1 cellular context compared by ENCODE assay signal in the genomic region with DNA sequence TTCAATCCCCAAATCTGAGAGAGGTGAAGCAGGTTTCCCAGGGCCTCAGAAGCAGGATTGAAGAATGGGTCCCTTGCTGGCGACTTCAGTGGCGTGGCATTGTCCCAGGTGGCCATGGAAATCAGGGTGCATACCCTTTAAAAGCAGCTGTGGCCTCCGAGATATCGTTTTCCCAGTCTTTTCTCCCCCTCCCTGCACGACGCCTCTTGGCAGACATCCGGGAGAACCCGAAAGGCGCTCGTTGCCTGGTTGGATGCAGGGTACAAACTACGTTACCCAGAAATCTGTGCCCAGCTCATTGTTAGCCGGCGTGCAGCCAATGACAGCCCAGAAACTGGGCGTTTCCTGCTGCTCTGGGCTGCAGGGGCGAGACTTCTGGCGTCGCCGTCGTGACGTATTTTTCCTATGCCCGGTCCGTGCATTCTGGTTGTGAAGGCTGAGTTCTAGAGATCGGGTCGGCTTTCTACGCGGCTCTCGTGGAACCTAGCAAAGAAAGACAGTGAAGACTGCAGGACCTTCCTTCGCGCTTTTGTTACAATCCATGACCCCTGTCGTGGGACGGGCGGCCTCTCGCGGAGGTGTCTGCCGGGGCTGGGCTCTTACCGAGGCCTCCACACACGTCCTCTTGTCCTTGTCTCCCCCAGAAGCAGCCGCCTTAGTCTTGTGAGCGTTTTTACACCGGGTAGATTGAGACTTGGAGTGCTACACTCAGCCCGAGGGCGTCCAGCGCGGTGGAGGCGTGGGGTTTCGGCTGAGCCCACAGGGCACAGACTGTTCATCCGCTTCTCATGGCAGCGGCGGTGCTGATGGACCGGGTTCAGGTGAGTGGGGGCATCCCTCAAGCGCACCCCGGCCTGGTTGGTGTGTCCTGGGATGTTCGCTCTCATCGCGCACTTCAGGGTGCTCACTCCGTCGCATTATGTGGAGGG.
TF ChIP-seq lines count a peak whose summit lies in the region.

A gene (plus strand): TSS at position 395 of the 929 bp plus-strand sequence. CDS start 394 bp downstream, at position 789.

TF ChIP-seq in GM23338, 12 proteins besides CTCF, POLR2A, EP300 and RAD21 (continued from another document):
- TF ChIP-seq, protein P1, sequence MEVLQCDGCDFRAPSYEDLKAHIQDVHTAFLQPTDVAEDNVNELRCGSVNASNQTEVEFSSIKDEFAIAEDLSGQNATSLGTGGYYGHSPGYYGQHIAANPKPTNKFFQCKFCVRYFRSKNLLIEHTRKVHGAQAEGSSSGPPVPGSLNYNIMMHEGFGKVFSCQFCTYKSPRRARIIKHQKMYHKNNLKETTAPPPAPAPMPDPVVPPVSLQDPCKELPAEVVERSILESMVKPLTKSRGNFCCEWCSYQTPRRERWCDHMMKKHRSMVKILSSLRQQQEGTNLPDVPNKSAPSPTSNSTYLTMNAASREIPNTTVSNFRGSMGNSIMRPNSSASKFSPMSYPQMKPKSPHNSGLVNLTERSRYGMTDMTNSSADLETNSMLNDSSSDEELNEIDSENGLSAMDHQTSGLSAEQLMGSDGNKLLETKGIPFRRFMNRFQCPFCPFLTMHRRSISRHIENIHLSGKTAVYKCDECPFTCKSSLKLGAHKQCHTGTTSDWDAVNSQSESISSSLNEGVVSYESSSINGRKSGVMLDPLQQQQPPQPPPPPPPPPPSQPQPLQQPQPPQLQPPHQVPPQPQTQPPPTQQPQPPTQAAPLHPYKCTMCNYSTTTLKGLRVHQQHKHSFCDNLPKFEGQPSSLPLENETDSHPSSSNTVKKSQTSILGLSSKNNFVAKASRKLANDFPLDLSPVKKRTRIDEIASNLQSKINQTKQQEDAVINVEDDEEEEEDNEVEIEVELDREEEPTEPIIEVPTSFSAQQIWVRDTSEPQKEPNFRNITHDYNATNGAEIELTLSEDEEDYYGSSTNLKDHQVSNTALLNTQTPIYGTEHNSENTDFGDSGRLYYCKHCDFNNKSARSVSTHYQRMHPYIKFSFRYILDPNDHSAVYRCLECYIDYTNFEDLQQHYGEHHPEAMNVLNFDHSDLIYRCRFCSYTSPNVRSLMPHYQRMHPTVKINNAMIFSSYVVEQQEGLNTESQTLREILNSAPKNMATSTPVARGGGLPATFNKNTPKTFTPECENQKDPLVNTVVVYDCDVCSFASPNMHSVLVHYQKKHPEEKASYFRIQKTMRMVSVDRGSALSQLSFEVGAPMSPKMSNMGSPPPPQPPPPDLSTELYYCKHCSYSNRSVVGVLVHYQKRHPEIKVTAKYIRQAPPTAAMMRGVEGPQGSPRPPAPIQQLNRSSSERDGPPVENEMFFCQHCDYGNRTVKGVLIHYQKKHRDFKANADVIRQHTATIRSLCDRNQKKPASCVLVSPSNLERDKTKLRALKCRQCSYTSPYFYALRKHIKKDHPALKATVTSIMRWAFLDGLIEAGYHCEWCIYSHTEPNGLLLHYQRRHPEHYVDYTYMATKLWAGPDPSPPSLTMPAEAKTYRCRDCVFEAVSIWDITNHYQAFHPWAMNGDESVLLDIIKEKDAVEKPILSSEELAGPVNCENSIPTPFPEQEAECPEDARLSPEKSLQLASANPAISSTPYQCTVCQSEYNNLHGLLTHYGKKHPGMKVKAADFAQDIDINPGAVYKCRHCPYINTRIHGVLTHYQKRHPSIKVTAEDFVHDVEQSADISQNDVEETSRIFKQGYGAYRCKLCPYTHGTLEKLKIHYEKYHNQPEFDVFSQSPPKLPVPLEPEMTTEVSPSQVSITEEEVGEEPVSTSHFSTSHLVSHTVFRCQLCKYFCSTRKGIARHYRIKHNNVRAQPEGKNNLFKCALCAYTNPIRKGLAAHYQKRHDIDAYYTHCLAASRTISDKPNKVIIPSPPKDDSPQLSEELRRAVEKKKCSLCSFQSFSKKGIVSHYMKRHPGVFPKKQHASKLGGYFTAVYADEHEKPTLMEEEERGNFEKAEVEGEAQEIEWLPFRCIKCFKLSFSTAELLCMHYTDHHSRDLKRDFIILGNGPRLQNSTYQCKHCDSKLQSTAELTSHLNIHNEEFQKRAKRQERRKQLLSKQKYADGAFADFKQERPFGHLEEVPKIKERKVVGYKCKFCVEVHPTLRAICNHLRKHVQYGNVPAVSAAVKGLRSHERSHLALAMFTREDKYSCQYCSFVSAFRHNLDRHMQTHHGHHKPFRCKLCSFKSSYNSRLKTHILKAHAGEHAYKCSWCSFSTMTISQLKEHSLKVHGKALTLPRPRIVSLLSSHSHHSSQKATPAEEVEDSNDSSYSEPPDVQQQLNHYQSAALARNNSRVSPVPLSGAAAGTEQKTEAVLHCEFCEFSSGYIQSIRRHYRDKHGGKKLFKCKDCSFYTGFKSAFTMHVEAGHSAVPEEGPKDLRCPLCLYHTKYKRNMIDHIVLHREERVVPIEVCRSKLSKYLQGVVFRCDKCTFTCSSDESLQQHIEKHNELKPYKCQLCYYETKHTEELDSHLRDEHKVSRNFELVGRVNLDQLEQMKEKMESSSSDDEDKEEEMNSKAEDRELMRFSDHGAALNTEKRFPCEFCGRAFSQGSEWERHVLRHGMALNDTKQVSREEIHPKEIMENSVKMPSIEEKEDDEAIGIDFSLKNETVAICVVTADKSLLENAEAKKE (CRISPR knock-in tag; IDR thresholded peaks at IDR 0.05): no peak
- no peak for TF ChIP-seq STAT1 (IDR thresholded peaks at IDR 0.05; ENCODE audit: unreplicated experiment)
